9 cellular contexts compared by ENCODE assay signal in the genomic region with DNA sequence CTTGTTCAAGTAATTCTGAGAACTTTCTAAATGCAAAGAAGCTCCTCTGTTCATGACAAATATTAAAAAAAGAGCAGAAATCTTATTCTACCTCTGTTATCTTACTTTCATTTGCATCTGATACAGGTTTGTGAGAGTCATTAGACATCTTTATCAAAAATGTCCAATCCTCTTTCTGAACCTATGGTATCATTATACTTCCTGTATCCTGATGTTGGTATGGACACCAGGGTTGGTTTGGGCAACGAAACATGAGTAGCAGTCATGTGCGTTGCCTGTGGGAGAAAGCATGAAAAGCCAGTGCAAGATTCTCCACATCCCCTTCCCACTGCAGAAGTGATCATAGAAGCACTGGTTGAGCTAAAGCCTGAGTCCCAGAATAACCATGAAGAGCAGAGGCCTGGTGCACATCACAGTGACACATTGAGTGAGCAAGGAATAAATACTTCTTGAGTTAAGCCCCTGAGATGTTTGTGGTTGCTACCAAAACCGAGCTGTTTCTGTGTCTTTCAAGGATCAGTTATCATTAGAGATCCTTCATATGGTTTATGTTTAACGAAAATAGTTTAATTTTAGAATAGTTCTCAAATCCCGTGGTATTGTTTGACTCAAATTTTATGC.
A peak's percentile ranks its signal among the peaks of the same experiment; 100 is the strongest.
DNase-seq lines count a peak whose midpoint lies in the region; ATAC-seq and TF ChIP-seq lines count a peak whose summit lies in the region.
"Had no signal": no experiment of that assay in that cellular context is flagged by ENCODE, and none has a peak within 500 bp of the region (broad histone marks: within the 10 kb centered on the region; RNA-seq: fewer than 3 reads in every experiment).

No MANE protein-coding gene starts in this region.

- DNase-seq in NCI-H2029 (lab: John Stamatoyannopoulos, UW) (no peak), NCI-H2081 treated with DMSO at 0.1 percent for 48 hours (lab: John Stamatoyannopoulos, UW) (no peak), foreskin keratinocyte (no peak), right lobe of liver (no peak)

- H3K27me3 ChIP-seq in foreskin keratinocyte (no peaks in the 10 kb centered on the region), right lobe of liver (no peaks in the 10 kb centered on the region)
- H3K27me3 ChIP-seq: suprapubic skin had no signal

- WGBS in right lobe of liver (ENCODE audit: insufficient coverage, low coverage, low lambda C conversion rate, missing lambda C conversion rate): 75% methylated on average over 5 of the region's 5 CpGs

- no peak for TF ChIP-seq POLR2A in right lobe of liver (IDR thresholded peaks at IDR 0.05)

- no peak overlapping the region for H3K4me3 ChIP-seq in right lobe of liver
- H3K4me3 ChIP-seq: suprapubic skin had no signal

- H3K4me1 ChIP-seq in foreskin keratinocyte (no peaks in the 10 kb centered on the region), right lobe of liver (no peaks in the 10 kb centered on the region)

- peak; percentile 98 for ATAC-seq in GM19395 (IDR thresholded peaks at IDR 0.05; ENCODE audit: unreplicated experiment)
- peak; percentile 96 for ATAC-seq in HG02763 (IDR thresholded peaks at IDR 0.05; ENCODE audit: unreplicated experiment)
- peak; percentile 94 for ATAC-seq in HG03460 (IDR thresholded peaks at IDR 0.05; ENCODE audit: unreplicated experiment)
- no peak for ATAC-seq in foreskin keratinocyte
- ATAC-seq in right lobe of liver: no peak
- ATAC-seq: HCT116 had no signal

- no peaks in the 10 kb centered on the region for H3K9me3 ChIP-seq in right lobe of liver

- TF ChIP-seq CTCF in foreskin keratinocyte (conservative IDR thresholded peaks at IDR 0.05) (no peak), right lobe of liver (IDR thresholded peaks at IDR 0.05) (no peak)

- intact Hi-C loops in right lobe of liver (cut with DNase I): no loop called here

- H3K27ac ChIP-seq in foreskin keratinocyte (no peak overlapping the region), right lobe of liver (no peak overlapping the region)
- H3K27ac ChIP-seq: suprapubic skin had no signal

- H3K36me3 ChIP-seq in right lobe of liver: no peaks in the 10 kb centered on the region
- H3K36me3 ChIP-seq: suprapubic skin had no signal

Comparison
In these comparisons a context has a peak if more than half of its experiments do, and no peak if none do; other contexts are left out.
1. ATAC-seq: peak in GM19395 (single experiment), HG02763 (single experiment) and HG03460 (single experiment); none in foreskin keratinocyte (single experiment) and right lobe of liver (0 of 4).